17 cellular contexts compared by ENCODE assay signal in the genomic region with DNA sequence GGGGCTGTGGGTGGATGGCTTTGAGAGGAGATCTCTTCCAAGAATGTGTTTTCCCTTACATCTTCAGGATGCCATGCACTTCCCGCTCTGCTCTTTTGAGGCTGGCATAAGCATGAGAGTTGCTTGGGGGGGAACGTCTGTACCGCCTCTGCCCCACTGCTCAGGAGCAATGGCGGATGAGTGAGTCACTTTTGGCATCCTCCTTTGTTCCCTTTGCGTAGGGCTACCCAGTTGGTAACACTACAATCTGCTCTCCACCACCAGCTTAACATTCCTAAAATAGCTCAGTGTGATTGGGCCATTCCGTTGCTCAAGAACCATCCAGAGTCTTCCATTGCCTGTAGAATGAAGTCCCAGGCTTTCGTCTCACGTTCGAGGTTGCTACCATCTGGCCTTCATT.
DNase-seq lines count a peak whose midpoint lies in the region; ATAC-seq, FAIRE-seq and TF ChIP-seq lines count a peak whose summit lies in the region.
"Had no signal": no experiment of that assay in that cellular context is flagged by ENCODE, and none has a peak within 500 bp of the region (broad histone marks: within the 10 kb centered on the region; RNA-seq: fewer than 3 reads in every experiment).

No MANE protein-coding gene starts in this region.

- no peak overlapping the region for H3K4me2 ChIP-seq in Karpas-422 (ENCODE audit: low read depth, low read length, poor library complexity, severe bottlenecking)

- no peak overlapping the region for H3K27ac Mint-ChIP-seq in activated CD8-positive, alpha-beta T cell treated with anti-CD3 and anti-CD28 coated beads for 36 hours
- H3K27ac Mint-ChIP-seq: activated CD8-positive, alpha-beta memory T cell treated with anti-CD3 and anti-CD28 coated beads, Interleukin-2, amount 10 ng/mL, durations not matched to agents 7 days and 5 days; activated naive CD4-positive, alpha-beta T cell treated with anti-CD3 and anti-CD28 coated beads, Interleukin-2, amount 10 ng/mL, durations not matched to agents 7 days and 5 days had no signal

- DNase-seq in Ammon's horn (ENCODE audit: low spot score) (peak; percentile 55), MV-4-11 (lab: John Stamatoyannopoulos, UW) (peak; percentile 91), choroid plexus epithelial cell (ENCODE audit: low read depth) (peak; percentile 37), myocyte (ENCODE audit: low read depth) (peak; percentile 53), Karpas-422 (no peak), D721Med (ENCODE audit: insufficient read length, low spot score) (no peak)
- no peak for DNase-seq in activated CD8-positive, alpha-beta T cell treated with anti-CD3 and anti-CD28 coated beads for 36 hours
- DNase-seq: activated naive CD4-positive, alpha-beta T cell treated with anti-CD3 and anti-CD28 coated beads, Interleukin-2, amount 10 ng/mL, durations not matched to agents 7 days and 5 days; DMS153; esophagus squamous epithelium; mucosa of descending colon; NCI-H2029 treated with DMSO at 0.1 percent for 48 hours; psoas muscle had no signal

- no peaks in the 10 kb centered on the region for H3K36me3 Mint-ChIP-seq in activated CD8-positive, alpha-beta T cell treated with anti-CD3 and anti-CD28 coated beads for 36 hours (ENCODE audit: low read depth)
- H3K36me3 Mint-ChIP-seq: activated CD8-positive, alpha-beta memory T cell treated with anti-CD3 and anti-CD28 coated beads, Interleukin-2, amount 10 ng/mL, durations not matched to agents 7 days and 5 days; activated naive CD4-positive, alpha-beta T cell treated with anti-CD3 and anti-CD28 coated beads, Interleukin-2, amount 10 ng/mL, durations not matched to agents 7 days and 5 days had no signal

- no peaks in the 10 kb centered on the region for H4K20me1 ChIP-seq in Karpas-422 (ENCODE audit: insufficient read depth, low read depth, low read length)

- ATAC-seq in activated CD8-positive, alpha-beta T cell treated with anti-CD3 and anti-CD28 coated beads for 36 hours, result no peak
- no peak for ATAC-seq in HG03439 (IDR thresholded peaks at IDR 0.05; ENCODE audit: unreplicated experiment)
- ATAC-seq: mucosa of descending colon had no signal

- no peaks in the 10 kb centered on the region for H3K36me3 ChIP-seq in Karpas-422 (ENCODE audit: insufficient read depth, low read length)
- H3K36me3 ChIP-seq: esophagus squamous epithelium, vagina had no signal

- no peaks in the 10 kb centered on the region for H3K9me2 ChIP-seq in Karpas-422 (replicated peaks; ENCODE audit: insufficient read depth, low read length)

- H3K27me3 Mint-ChIP-seq in activated CD8-positive, alpha-beta T cell treated with anti-CD3 and anti-CD28 coated beads for 36 hours, result peaks cover 2% of the 10 kb centered on the region

- POLR2A ChIA-PET in activated CD8-positive, alpha-beta T cell treated with anti-CD3 and anti-CD28 coated beads for 36 hours (lab: Charles Lee), result no interaction called here

- no peaks in the 10 kb centered on the region for H3K9me3 Mint-ChIP-seq in activated CD8-positive, alpha-beta T cell treated with anti-CD3 and anti-CD28 coated beads for 36 hours
- H3K9me3 Mint-ChIP-seq: activated naive CD4-positive, alpha-beta T cell treated with anti-CD3 and anti-CD28 coated beads, Interleukin-2, amount 10 ng/mL, durations not matched to agents 7 days and 5 days had no signal

- no peaks in the 10 kb centered on the region for H3K79me2 ChIP-seq in Karpas-422 (ENCODE audit: low read length)

- TF ChIP-seq CTCF in choroid plexus epithelial cell (conservative IDR thresholded peaks at IDR 0.05; ENCODE audit: low read depth, low read length) (no peak), D721Med (IDR thresholded peaks at IDR 0.05; ENCODE audit: insufficient read depth, missing control alignments) (no peak)
- no peak for TF ChIP-seq CTCF in activated CD8-positive, alpha-beta T cell treated with anti-CD3 and anti-CD28 coated beads for 36 hours (IDR thresholded peaks at IDR 0.05)

- H3K27me3 ChIP-seq in Karpas-422 (ENCODE audit: low read length), result no peaks in the 10 kb centered on the region
- H3K27me3 ChIP-seq: vagina had no signal

- H3K9ac ChIP-seq in Karpas-422 (ENCODE audit: low read length), result no peak overlapping the region

- CTCF ChIA-PET in activated CD8-positive, alpha-beta T cell treated with anti-CD3 and anti-CD28 coated beads for 36 hours (lab: Charles Lee), result no interaction called here

- no peak for FAIRE-seq in D721Med (lab: Jason Lieb, UNC)

- no peaks in the 10 kb centered on the region for H3K9me3 ChIP-seq in Karpas-422 (ENCODE audit: low read length)
- H3K9me3 ChIP-seq: esophagus squamous epithelium, mucosa of descending colon, psoas muscle, vagina had no signal

- H3K4me3 Mint-ChIP-seq in activated CD8-positive, alpha-beta T cell treated with anti-CD3 and anti-CD28 coated beads for 36 hours, result no peak overlapping the region
- H3K4me3 Mint-ChIP-seq: activated CD8-positive, alpha-beta memory T cell treated with anti-CD3 and anti-CD28 coated beads, Interleukin-2, amount 10 ng/mL, durations not matched to agents 7 days and 5 days; activated naive CD4-positive, alpha-beta T cell treated with anti-CD3 and anti-CD28 coated beads, Interleukin-2, amount 10 ng/mL, durations not matched to agents 7 days and 5 days had no signal

- H3K4me3 ChIP-seq in choroid plexus epithelial cell (ENCODE audit: low read depth, low read length), result no peak overlapping the region
- H3K4me3 ChIP-seq in Karpas-422 (ENCODE audit: low read length), result no peak overlapping the region
- H3K4me3 ChIP-seq: esophagus squamous epithelium, mucosa of descending colon, psoas muscle, SK-N-MC, vagina had no signal

- peaks cover 7% of the 10 kb centered on the region for H3K4me1 Mint-ChIP-seq in activated CD8-positive, alpha-beta T cell treated with anti-CD3 and anti-CD28 coated beads for 36 hours (ENCODE audit: low read depth)

- H3K27ac ChIP-seq in Karpas-422 (ENCODE audit: low read length), result no peak overlapping the region
- H3K27ac ChIP-seq: esophagus squamous epithelium, psoas muscle, SK-N-MC, vagina had no signal

- intact Hi-C loops in activated CD8-positive, alpha-beta T cell treated with anti-CD3 and anti-CD28 coated beads for 36 hours (cut with micrococcal nuclease), result no loop called here

- H2AFZ ChIP-seq in Karpas-422 (ENCODE audit: low read length), result no peak overlapping the region

- H3K4me1 ChIP-seq in Karpas-422 (ENCODE audit: low read length), result no peaks in the 10 kb centered on the region
- H3K4me1 ChIP-seq: esophagus squamous epithelium, psoas muscle, vagina had no signal

Comparison
In these comparisons a context has a peak if more than half of its experiments do, and no peak if none do; other contexts are left out.
1. DNase-seq: peak in Ammon's horn (single experiment), MV-4-11 (single experiment), choroid plexus epithelial cell (single experiment) and myocyte (single experiment); none in Karpas-422 (single experiment), D721Med (single experiment) and activated CD8-positive, alpha-beta T cell treated with anti-CD3 and anti-CD28 coated beads for 36 hours (single experiment).